Comparison of ENCODE assay signal across 14 cellular contexts in the genomic region with DNA sequence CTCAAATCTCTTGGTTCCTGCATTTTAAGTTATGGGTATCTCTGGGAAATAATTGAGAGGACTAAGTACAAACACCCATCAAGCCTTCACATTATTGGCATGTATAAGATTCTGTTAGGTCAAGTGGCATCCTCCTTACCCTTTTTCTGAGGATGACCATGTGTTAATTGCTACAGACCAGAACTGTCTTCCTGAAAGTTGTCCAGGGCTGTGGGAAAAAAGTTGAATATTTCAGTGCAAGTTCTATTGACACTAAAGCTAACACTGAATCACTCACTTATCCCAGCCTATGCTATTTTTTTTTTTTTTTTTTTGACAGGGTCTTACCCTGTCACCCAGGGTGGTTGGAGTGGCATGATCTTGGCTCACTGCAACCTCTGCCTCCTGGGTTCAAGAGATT.
A peak's percentile ranks its signal among the peaks of the same experiment; 100 is the strongest.
DNase-seq lines count a peak whose midpoint lies in the region; ATAC-seq, FAIRE-seq and TF ChIP-seq lines count a peak whose summit lies in the region.
"Had no signal": no experiment of that assay in that cellular context is flagged by ENCODE, and none has a peak within 500 bp of the region (broad histone marks: within the 10 kb centered on the region; RNA-seq: fewer than 3 reads in every experiment).

No MANE protein-coding gene starts in this region.

- H2BK12ac ChIP-seq in mesenchymal stem cell (ENCODE audit: low read length in 2 of 2), result peak overlapping the region; percentile 41 to 100

- no peak overlapping the region for H3K9ac ChIP-seq in K562 (ENCODE audit: insufficient read depth in 1 of 2, low read depth in 2 of 2, low read length in 2 of 2)
- H3K9ac ChIP-seq in mesenchymal stem cell (ENCODE audit: low read length), result peak overlapping the region; percentile 85

- peak overlapping the region; percentile 19 to 96 for H3K4ac ChIP-seq in mesenchymal stem cell (ENCODE audit: low read depth in 1 of 2, low read length in 2 of 2)

- no peaks in the 10 kb centered on the region for H3K9me3 Mint-ChIP-seq in stimulated activated naive CD8-positive, alpha-beta T cell treated with anti-CD3 and anti-CD28 coated beads, Interleukin-15, Interleukin-2, amounts not matched to agents 100 ng/mL and 50 ng/mL, for 24 hours

- H3K27me3 Mint-ChIP-seq in stimulated activated naive CD8-positive, alpha-beta T cell treated with anti-CD3 and anti-CD28 coated beads, Interleukin-15, Interleukin-2, amounts not matched to agents 100 ng/mL and 50 ng/mL, for 24 hours, result no peaks in the 10 kb centered on the region

- H3K27me3 ChIP-seq in K562 (ENCODE audit: control insufficient read depth in 2 of 2, insufficient read depth in 2 of 2, low read length in 2 of 2) (no peaks in the 10 kb centered on the region), mesenchymal stem cell (ENCODE audit: control insufficient read depth in 1 of 2, insufficient read depth in 1 of 2, low read length in 2 of 2) (no peaks in the 10 kb centered on the region)

- TF ChIP-seq RAD21 in K562 (CRISPR knock-in tag; conservative IDR thresholded peaks at IDR 0.05 in 1 of 2, IDR thresholded peaks at IDR 0.05 in 1 of 2), result no peak

- H3K4me1 ChIP-seq in K562 (replicated peaks in 1 of 2; ENCODE audit: control insufficient read depth in 2 of 2, insufficient read depth in 2 of 2, low read length in 2 of 2) (peaks cover 30 to 46% of the 10 kb centered on the region in 2 experiments), mesenchymal stem cell (ENCODE audit: control insufficient read depth, insufficient read depth, low read depth, low read length) (peaks cover 42% of the 10 kb centered on the region)

- no peak for TF ChIP-seq CTCF in K562 (IDR thresholded peaks at IDR 0.05 in 2 of 3, conservative IDR thresholded peaks at IDR 0.05 in 1 of 3; ENCODE audit: insufficient read depth in 2 of 3, low read depth in 1 of 3, low read length in 3 of 3)
- TF ChIP-seq CTCF in GM10266 (IDR thresholded peaks at IDR 0.05; ENCODE audit: control insufficient read depth, insufficient read depth, low read depth, missing control alignments), result no peak

- FAIRE-seq in K562 (lab: Jason Lieb, UNC), result no peak

- no peak for ATAC-seq in stimulated activated naive CD8-positive, alpha-beta T cell treated with anti-CD3 and anti-CD28 coated beads, Interleukin-15, Interleukin-2, amounts not matched to agents 100 U/mL and 50 U/mL, for 24 hours
- ATAC-seq in K562 (no peak), GM21360 (IDR thresholded peaks at IDR 0.05; ENCODE audit: unreplicated experiment) (no peak), GM18861 (IDR thresholded peaks at IDR 0.05; ENCODE audit: unreplicated experiment) (no peak)

- intact Hi-C loops in K562 (cut with micrococcal nuclease), result no loop called here

- H3K27ac Mint-ChIP-seq in stimulated activated naive CD8-positive, alpha-beta T cell treated with anti-CD3 and anti-CD28 coated beads, Interleukin-15, Interleukin-2, amounts not matched to agents 100 ng/mL and 50 ng/mL, for 24 hours, result peak overlapping the region; percentile 18

- H3K79me1 ChIP-seq in mesenchymal stem cell (replicated peaks; ENCODE audit: low read length, poor library complexity, severe bottlenecking), result peaks cover 7% of the 10 kb centered on the region

- no peak overlapping the region for H3K4me3 ChIP-seq in K562
- H3K4me3 ChIP-seq in mesenchymal stem cell (ENCODE audit: insufficient read depth in 1 of 2, low read depth in 1 of 2, low read length in 2 of 2), result no peak overlapping the region
- H3K4me3 ChIP-seq: lung had no signal

- TF ChIP-seq EP300 in K562 (IDR thresholded peaks at IDR 0.05; ENCODE audit: low read length), result no peak

- H3K36me3 Mint-ChIP-seq in stimulated activated naive CD8-positive, alpha-beta T cell treated with anti-CD3 and anti-CD28 coated beads, Interleukin-15, Interleukin-2, amounts not matched to agents 100 ng/mL and 50 ng/mL, for 24 hours (ENCODE audit: low read depth), result no peaks in the 10 kb centered on the region

- H4K20me1 ChIP-seq in K562 (replicated peaks; ENCODE audit: control insufficient read depth, insufficient read depth, low read length), result no peaks in the 10 kb centered on the region

- DNase-seq in stimulated activated naive CD8-positive, alpha-beta T cell treated with anti-CD3 and anti-CD28 coated beads, Interleukin-15, Interleukin-2, amounts not matched to agents 100 U/mL and 50 U/mL, for 24 hours, result no peak
- DNase-seq in K562 (ENCODE audit: extremely low read depth in 1 of 4, low spot score in 3 of 4), result no peak
- DNase-seq in mesenchymal stem cell, result peak; percentile 68
- no peak for DNase-seq in GM10266 (ENCODE audit: extremely low spot score)
- DNase-seq in T-helper 9 cell, result no peak
- DNase-seq: activated CD4-positive, alpha-beta T cell treated with anti-CD3 and anti-CD28 coated beads, Interleukin-2, amount 50 U/mL, for 48 hours; activated effector memory CD4-positive, alpha-beta T cell treated with anti-CD3 and anti-CD28 coated beads, Interleukin-2, amount 50 U/mL, for 16 hours; NCI-H2029; NCI-H69 had no signal

- H3K27ac ChIP-seq in K562 (ENCODE audit: extremely low read depth, low read depth, low read length) (no peak overlapping the region), mesenchymal stem cell (ENCODE audit: low read length, poor library complexity, severe bottlenecking) (peak overlapping the region; percentile 98)

- H3K4me2 ChIP-seq in K562 (ENCODE audit: insufficient read depth, low read length) (no peak overlapping the region), mesenchymal stem cell (ENCODE audit: low read length, poor library complexity, severe bottlenecking) (no peak overlapping the region)

- no peaks in the 10 kb centered on the region for H3K9me3 ChIP-seq in K562 (replicated peaks; ENCODE audit: control insufficient read depth, insufficient read depth, low read depth, low read length)
- H3K9me3 ChIP-seq in mesenchymal stem cell (ENCODE audit: control insufficient read depth, low read length), result no peaks in the 10 kb centered on the region

- no peak overlapping the region for H3K14ac ChIP-seq in mesenchymal stem cell (ENCODE audit: low read length in 2 of 2)

- CTCF ChIA-PET in K562 (lab: Yijun Ruan, JAX; ENCODE audit: low intra/inter-chr PET ratio), result no interaction called here

- H3K36me3 ChIP-seq in K562 (ENCODE audit: control insufficient read depth, insufficient read depth, low read length) (no peaks in the 10 kb centered on the region), mesenchymal stem cell (ENCODE audit: control insufficient read depth in 1 of 2, insufficient read depth in 2 of 2, low read depth in 1 of 2, low read length in 2 of 2) (no peaks in the 10 kb centered on the region)

- BruUV-seq in K562 (replicated peaks; lab: Mats Ljungman, UMichigan), result no TSS peak

- no peaks in the 10 kb centered on the region for H3K9me1 ChIP-seq in K562 (ENCODE audit: control insufficient read depth, insufficient read depth, low read length)

- POLR2A ChIA-PET in K562 (lab: Yijun Ruan, JAX), result interaction anchor here (0.6 kb wide), 1 partner anchor 211 kb away, joined by 3 read pairs; no protein-coding TSS in a partner anchor

- peak overlapping the region; percentile 88 for H2BK120ac ChIP-seq in mesenchymal stem cell (ENCODE audit: low read depth, low read length)

- H2AK5ac ChIP-seq in mesenchymal stem cell (ENCODE audit: low read length, severe bottlenecking), result peak overlapping the region; percentile 85

- H3K4me1 Mint-ChIP-seq in stimulated activated naive CD8-positive, alpha-beta T cell treated with anti-CD3 and anti-CD28 coated beads, Interleukin-15, Interleukin-2, amounts not matched to agents 100 ng/mL and 50 ng/mL, for 24 hours (ENCODE audit: low read depth), result peaks cover 93% of the 10 kb centered on the region

- no peak overlapping the region for H4K8ac ChIP-seq in mesenchymal stem cell (ENCODE audit: low read length)

- TF ChIP-seq POLR2A in K562 (conservative IDR thresholded peaks at IDR 0.05), result no peak

- H3K4me3 Mint-ChIP-seq in stimulated activated naive CD8-positive, alpha-beta T cell treated with anti-CD3 and anti-CD28 coated beads, Interleukin-15, Interleukin-2, amounts not matched to agents 100 ng/mL and 50 ng/mL, for 24 hours, result no peak overlapping the region
- H3K4me3 Mint-ChIP-seq: T-helper 1 cell treated with Interleukin-12 subunit alpha and Interleukin-12 subunit beta and Interleukin-4 antibody, amounts not matched to agents 30 μg/mL and 1 μg/mL, for 36 hours had no signal

- H3K23ac ChIP-seq in mesenchymal stem cell (ENCODE audit: low read length in 2 of 2), result no peak overlapping the region

- H3K18ac ChIP-seq in mesenchymal stem cell (ENCODE audit: low read depth in 1 of 2, low read length in 2 of 2), result peak overlapping the region; percentile 74 to 95

- H2BK15ac ChIP-seq in mesenchymal stem cell (ENCODE audit: low read depth, poor library complexity, severe bottlenecking), result peak overlapping the region; percentile 6

- no peaks in the 10 kb centered on the region for H3K79me2 ChIP-seq in K562 (ENCODE audit: control insufficient read depth, insufficient read depth, low read length)

- H2AFZ ChIP-seq in K562 (ENCODE audit: low read depth, low read length), result peak overlapping the region; percentile 74; the same call in 1 of the 2 replicates
- no peak overlapping the region for H2AFZ ChIP-seq in mesenchymal stem cell (ENCODE audit: low read depth, low read length)

- peak overlapping the region; percentile 80 for H2BK5ac ChIP-seq in mesenchymal stem cell (ENCODE audit: low read depth, low read length, poor library complexity, severe bottlenecking)

- in situ Hi-C loops in K562 (cut with MboI), result no loop called here

- H4K91ac ChIP-seq in mesenchymal stem cell (ENCODE audit: low read length), result peak overlapping the region; percentile 34

TF ChIP-seq in K562, 482 proteins besides CTCF, POLR2A, EP300 and RAD21:
- TF ChIP-seq, protein P1, sequence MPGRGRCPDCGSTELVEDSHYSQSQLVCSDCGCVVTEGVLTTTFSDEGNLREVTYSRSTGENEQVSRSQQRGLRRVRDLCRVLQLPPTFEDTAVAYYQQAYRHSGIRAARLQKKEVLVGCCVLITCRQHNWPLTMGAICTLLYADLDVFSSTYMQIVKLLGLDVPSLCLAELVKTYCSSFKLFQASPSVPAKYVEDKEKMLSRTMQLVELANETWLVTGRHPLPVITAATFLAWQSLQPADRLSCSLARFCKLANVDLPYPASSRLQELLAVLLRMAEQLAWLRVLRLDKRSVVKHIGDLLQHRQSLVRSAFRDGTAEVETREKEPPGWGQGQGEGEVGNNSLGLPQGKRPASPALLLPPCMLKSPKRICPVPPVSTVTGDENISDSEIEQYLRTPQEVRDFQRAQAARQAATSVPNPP (IDR thresholded peaks at IDR 0.05; ENCODE audit: borderline replicate concordance, insufficient read depth, insufficient read length), result no peak
- TF ChIP-seq CREB1 (IDR thresholded peaks at IDR 0.05) (no peak), CREB1 (CRISPR knock-in tag; IDR thresholded peaks at IDR 0.05) (no peak)
